ENCODE assay signal across 13 cellular contexts in the genomic region with DNA sequence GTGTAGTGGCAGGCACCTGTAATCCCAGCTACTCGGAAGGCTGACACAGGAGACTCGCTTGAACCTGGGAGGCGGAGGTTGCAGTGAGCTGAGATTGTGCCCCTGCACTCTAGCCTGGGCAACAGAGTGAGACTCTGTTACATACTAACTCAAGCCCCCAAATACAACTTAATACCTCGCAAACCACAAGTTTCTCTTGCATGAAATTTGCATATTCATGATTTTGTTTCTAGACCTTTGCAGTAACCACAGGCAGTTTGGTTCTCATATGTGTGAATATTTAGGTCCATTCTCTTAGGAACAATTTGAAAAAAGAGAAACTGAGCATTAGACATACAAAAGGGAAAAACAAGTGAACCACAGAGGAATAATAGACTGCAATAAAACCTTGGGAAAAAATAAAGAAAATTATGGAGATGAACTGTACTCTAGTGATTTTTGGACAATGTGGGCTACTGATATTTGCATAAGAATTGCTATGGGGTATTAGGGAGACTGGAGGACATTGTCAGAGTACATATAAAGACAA.
DNase-seq lines count a peak whose midpoint lies in the region; ATAC-seq and TF ChIP-seq lines count a peak whose summit lies in the region.
"Had no signal": no experiment of that assay in that cellular context is flagged by ENCODE, and none has a peak within 500 bp of the region (broad histone marks: within the 10 kb centered on the region; RNA-seq: fewer than 3 reads in every experiment).

No MANE protein-coding gene starts in this region.

- intact Hi-C loops in esophagus muscularis mucosa (cut with DNase I): no loop called here

- H3K36me3 ChIP-seq in esophagus muscularis mucosa: peaks cover 0 to 7% (median 2%) of the 10 kb centered on the region in 4 donors

- H3K4me1 ChIP-seq in esophagus muscularis mucosa: peaks cover 0 to 8% (median 4%) of the 10 kb centered on the region in 4 donors
- H3K4me1 ChIP-seq: foreskin keratinocyte had no signal

- no peak overlapping the region for H3K27ac ChIP-seq in esophagus muscularis mucosa (replicated peaks in 1 of 4)
- H3K27ac ChIP-seq: foreskin keratinocyte, vagina had no signal

- DNase-seq in esophagus muscularis mucosa (ENCODE audit: extremely low spot score) (no peak), middle frontal gyrus (ENCODE audit: extremely low spot score, low spot score) (no peak), NCI-H2196 (lab: John Stamatoyannopoulos, UW; ENCODE audit: unreplicated experiment) (no peak)
- no peak for DNase-seq in stimulated activated CD4-positive, alpha-beta T cell treated with anti-CD3 and anti-CD28 coated beads, Interleukin-4, amount 100 ng/mL, for 24 hours
- DNase-seq: activated CD4-positive, alpha-beta T cell treated with anti-CD3 and anti-CD28 coated beads for 36 hours; foreskin keratinocyte; Kasumi-1 had no signal

- WGBS in esophagus muscularis mucosa: 95% methylated on average over 4 of the region's 4 CpGs

- TF ChIP-seq POLR2A in esophagus muscularis mucosa (IDR thresholded peaks at IDR 0.05; ENCODE audit: low read depth): no peak

- no peaks in the 10 kb centered on the region for H3K27me3 ChIP-seq in esophagus muscularis mucosa
- H3K27me3 ChIP-seq: foreskin keratinocyte, vagina had no signal

- no peak for TF ChIP-seq CTCF in esophagus muscularis mucosa (IDR thresholded peaks at IDR 0.05)

- H3K4me3 ChIP-seq in esophagus muscularis mucosa: no peak overlapping the region
- H3K4me3 ChIP-seq: vagina had no signal

- ATAC-seq in GM18517 (IDR thresholded peaks at IDR 0.05; ENCODE audit: unreplicated experiment): peak; percentile 74
- ATAC-seq in GM21360 (IDR thresholded peaks at IDR 0.05; ENCODE audit: unreplicated experiment): peak; percentile 40
- ATAC-seq in HG02938 (IDR thresholded peaks at IDR 0.05; ENCODE audit: unreplicated experiment): peak; percentile 86
- ATAC-seq in HG03565 (IDR thresholded peaks at IDR 0.05; ENCODE audit: unreplicated experiment): peak; percentile 36
- ATAC-seq: activated CD4-positive, alpha-beta T cell treated with anti-CD3 and anti-CD28 coated beads for 36 hours; foreskin keratinocyte; stimulated activated memory B cell treated with anti-CD40 and anti-IgM and Interleukin-4, amounts not matched to agents 10 μg/mL and 1 μg/mL and 100 μg/mL, for 72 hours had no signal

- no peak for TF ChIP-seq EP300 in esophagus muscularis mucosa (IDR thresholded peaks at IDR 0.05)

- H3K9me3 ChIP-seq in esophagus muscularis mucosa: no peaks in the 10 kb centered on the region
- H3K9me3 ChIP-seq: vagina had no signal

Comparison
In these comparisons a context has a peak if more than half of its experiments do, and no peak if none do; other contexts are left out.
1. ATAC-seq: peak in every context shown above with its lines; median percentile 86 in HG02938; 74 in GM18517; 40 in GM21360; 36 in HG03565.